ENCODE assay signal across 30 cellular contexts in the genomic region with DNA sequence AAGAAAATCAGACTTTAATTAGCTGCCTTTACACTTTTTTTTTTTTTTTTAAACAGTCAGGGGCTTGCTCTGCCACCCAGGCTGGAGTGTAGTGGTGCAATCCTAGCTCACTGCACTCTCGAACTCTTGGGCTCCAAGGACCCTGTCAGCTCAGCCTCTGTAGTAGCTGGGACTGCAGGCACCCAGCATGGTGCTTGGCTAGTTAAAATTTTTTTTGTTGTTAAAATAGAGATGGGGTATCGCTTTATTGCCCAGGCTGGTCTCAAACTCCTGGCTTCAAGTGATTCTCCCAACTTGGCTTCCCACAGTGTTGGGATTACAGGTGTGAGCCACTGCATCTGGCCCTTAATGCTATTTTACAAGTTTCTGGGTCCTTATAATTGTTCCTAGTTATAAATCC.
"Had no signal": no experiment of that assay in that cellular context is flagged by ENCODE, and none has a peak within 500 bp of the region (broad histone marks: within the 10 kb centered on the region; RNA-seq: fewer than 3 reads in every experiment).

No MANE protein-coding gene starts in this region.

- H3K27ac Mint-ChIP-seq: naive thymus-derived CD8-positive, alpha-beta T cell; natural killer cell treated with Interleukin-12 subunit alpha and Interleukin-12 subunit beta and Interleukin-15 and Interleukin-18, amount 100 ng/mL, for 72 hours; nephron progenitor cell; progenitor cell of endocrine pancreas; stimulated activated effector memory CD8-positive, alpha-beta T cell treated with anti-CD3 and anti-CD28 coated beads, Interleukin-12 subunit alpha, Interleukin-12 subunit beta, amount 100 ng/mL, for 72 hours; stimulated activated naive B cell treated with anti-CD40 and anti-IgM and Interleukin-4, amounts not matched to agents 10 μg/mL and 1 μg/mL and 100 μg/mL, for 72 hours; stimulated activated naive CD8-positive, alpha-beta T cell treated with anti-CD3 and anti-CD28 coated beads, Interleukin-15, Interleukin-2, amounts not matched to agents 100 ng/mL and 50 ng/mL, for 24 hours had no signal

- H3K27me3 Mint-ChIP-seq: progenitor cell of endocrine pancreas; stimulated activated naive B cell treated with anti-CD40 and anti-IgM and Interleukin-4, amounts not matched to agents 10 μg/mL and 1 μg/mL and 100 μg/mL, for 72 hours; stimulated activated naive CD8-positive, alpha-beta T cell treated with anti-CD3 and anti-CD28 coated beads, Interleukin-15, Interleukin-2, amounts not matched to agents 100 ng/mL and 50 ng/mL, for 24 hours had no signal

- H3K4me1 Mint-ChIP-seq: stimulated activated effector memory CD8-positive, alpha-beta T cell treated with anti-CD3 and anti-CD28 coated beads, Interleukin-12 subunit alpha, Interleukin-12 subunit beta, amount 100 ng/mL, for 72 hours; stimulated activated naive B cell treated with anti-CD40 and anti-IgM and Interleukin-4, amounts not matched to agents 10 μg/mL and 1 μg/mL and 100 μg/mL, for 72 hours had no signal

- H3K9ac ChIP-seq: parathyroid adenoma had no signal

- H3K4me3 ChIP-seq: ovary, psoas muscle, right lobe of liver, sigmoid colon, stomach, thoracic aorta, thyroid gland, tibial nerve, upper lobe of left lung, vagina had no signal

- H3K36me3 Mint-ChIP-seq: naive thymus-derived CD8-positive, alpha-beta T cell; natural killer cell treated with Interleukin-12 subunit alpha and Interleukin-12 subunit beta and Interleukin-15 and Interleukin-18, amount 100 ng/mL, for 72 hours; stimulated activated effector memory CD8-positive, alpha-beta T cell treated with anti-CD3 and anti-CD28 coated beads, Interleukin-12 subunit alpha, Interleukin-12 subunit beta, amount 100 ng/mL, for 72 hours; stimulated activated naive B cell treated with anti-CD40 and anti-IgM and Interleukin-4, amounts not matched to agents 10 μg/mL and 1 μg/mL and 100 μg/mL, for 72 hours had no signal

- ATAC-seq: naive thymus-derived CD8-positive, alpha-beta T cell; natural killer cell treated with Interleukin-12 subunit alpha and Interleukin-12 subunit beta and Interleukin-15 and Interleukin-18, amount 100 ng/mL, for 72 hours; psoas muscle; right cardiac atrium; right lobe of liver; stimulated activated effector memory CD8-positive, alpha-beta T cell treated with anti-CD3 and anti-CD28 coated beads, Interleukin-12 subunit alpha, Interleukin-12 subunit beta, amount 100 ng/mL, for 72 hours; stimulated activated naive B cell treated with anti-CD40 and anti-IgM and Interleukin-4, amounts not matched to agents 10 μg/mL and 1 μg/mL and 100 μg/mL, for 72 hours had no signal

- H3K36me3 ChIP-seq: neutrophil, ovary, right lobe of liver, sigmoid colon, stomach, thoracic aorta, thyroid gland, tibial nerve, upper lobe of left lung, vagina had no signal

- FAIRE-seq: small intestine, urothelium cell line had no signal

- H3K9me3 ChIP-seq: neutrophil, ovary, psoas muscle, right lobe of liver, sigmoid colon, stomach, thoracic aorta, thyroid gland, tibial nerve, upper lobe of left lung, vagina had no signal

- DNase-seq: naive thymus-derived CD8-positive, alpha-beta T cell; nephron progenitor cell; nucleus accumbens; ovary; psoas muscle; right cardiac atrium; right lobe of liver; sigmoid colon; small intestine; stimulated activated CD4-positive, alpha-beta T cell treated with anti-CD3 and anti-CD28 coated beads, Interleukin-15, amount 100 ng/mL, for 24 hours; stimulated activated CD4-positive, alpha-beta T cell treated with anti-CD3 and anti-CD28 coated beads, Interleukin-2, amount 100 ng/mL, for 24 hours; stimulated activated CD4-positive, alpha-beta T cell treated with anti-CD3 and anti-CD28 coated beads, Interleukin-2, amount 100 ng/mL, for 48 hours; stimulated activated CD4-positive, alpha-beta T cell treated with anti-CD3 and anti-CD28 coated beads, Interleukin-4, amount 100 ng/mL, for 24 hours; stimulated activated naive B cell treated with anti-CD40 and anti-IgM and Interleukin-4, amounts not matched to agents 10 μg/mL and 1 μg/mL and 100 μg/mL, for 72 hours; stimulated activated naive CD4-positive, alpha-beta T cell treated with Interleukin-2 at 50 U/mL for 16 hours; stomach; thyroid gland; trophoblast cell; upper lobe of left lung had no signal

- H3K4me3 Mint-ChIP-seq: naive thymus-derived CD8-positive, alpha-beta T cell; natural killer cell treated with Interleukin-12 subunit alpha and Interleukin-12 subunit beta and Interleukin-15 and Interleukin-18, amount 100 ng/mL, for 72 hours; nephron progenitor cell; neural crest cell; stimulated activated effector memory CD8-positive, alpha-beta T cell treated with anti-CD3 and anti-CD28 coated beads, Interleukin-12 subunit alpha, Interleukin-12 subunit beta, amount 100 ng/mL, for 72 hours; stimulated activated naive B cell treated with anti-CD40 and anti-IgM and Interleukin-4, amounts not matched to agents 10 μg/mL and 1 μg/mL and 100 μg/mL, for 72 hours; stimulated activated naive CD8-positive, alpha-beta T cell treated with anti-CD3 and anti-CD28 coated beads, Interleukin-15, Interleukin-2, amounts not matched to agents 100 ng/mL and 50 ng/mL, for 24 hours had no signal

- H3K4me1 ChIP-seq: parathyroid adenoma, psoas muscle, right lobe of liver, sigmoid colon, stomach, thyroid gland, tibial nerve, upper lobe of left lung, vagina had no signal

- H2AFZ ChIP-seq: parathyroid adenoma had no signal

- H3K27me3 ChIP-seq: neutrophil, ovary, right lobe of liver, sigmoid colon, stomach, thyroid gland, tibial nerve, upper lobe of left lung, vagina had no signal

- H3K9me3 Mint-ChIP-seq: naive thymus-derived CD8-positive, alpha-beta T cell; natural killer cell treated with Interleukin-12 subunit alpha and Interleukin-12 subunit beta and Interleukin-15 and Interleukin-18, amount 100 ng/mL, for 72 hours; stimulated activated effector memory CD8-positive, alpha-beta T cell treated with anti-CD3 and anti-CD28 coated beads, Interleukin-12 subunit alpha, Interleukin-12 subunit beta, amount 100 ng/mL, for 72 hours; stimulated activated naive B cell treated with anti-CD40 and anti-IgM and Interleukin-4, amounts not matched to agents 10 μg/mL and 1 μg/mL and 100 μg/mL, for 72 hours; stimulated activated naive CD8-positive, alpha-beta T cell treated with anti-CD3 and anti-CD28 coated beads, Interleukin-15, Interleukin-2, amounts not matched to agents 100 ng/mL and 50 ng/mL, for 24 hours had no signal

- H3K79me2 ChIP-seq: parathyroid adenoma had no signal

- H3K27ac ChIP-seq: neutrophil, ovary, parathyroid adenoma, psoas muscle, right lobe of liver, sigmoid colon, stomach, thoracic aorta, thyroid gland, tibial nerve, upper lobe of left lung, vagina had no signal
